In the genomic region with DNA sequence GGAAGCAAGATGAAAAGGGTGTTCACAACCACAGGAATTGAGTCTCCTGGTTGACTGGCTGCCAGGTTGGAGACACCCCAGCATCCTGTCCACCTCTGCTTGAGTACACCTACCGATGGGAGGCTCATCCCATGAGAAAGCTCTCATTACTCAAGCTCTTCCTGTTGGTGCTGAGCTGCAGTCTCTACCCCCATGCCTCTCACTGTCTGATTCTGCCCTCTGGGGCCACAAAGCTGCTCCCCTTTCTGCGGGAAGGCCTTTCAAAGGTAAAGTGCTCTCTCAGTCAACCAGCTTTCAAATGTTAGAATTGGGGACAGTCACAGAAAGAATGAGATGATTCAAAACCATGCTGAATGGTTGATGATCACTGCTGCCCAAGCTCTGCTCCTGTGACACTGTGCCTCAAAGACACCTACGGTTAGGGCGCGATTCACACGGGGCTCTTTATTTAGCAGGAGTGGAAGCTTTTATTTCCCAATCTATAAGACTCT, we compare ENCODE assay signal across 20 cellular contexts.
A peak's percentile ranks its signal among the peaks of the same experiment; 100 is the strongest.
DNase-seq lines count a peak whose midpoint lies in the region; ATAC-seq, FAIRE-seq and TF ChIP-seq lines count a peak whose summit lies in the region.
"Had no signal": no experiment of that assay in that cellular context is flagged by ENCODE, and none has a peak within 500 bp of the region (broad histone marks: within the 10 kb centered on the region; RNA-seq: fewer than 3 reads in every experiment).

No MANE protein-coding gene starts in this region.

- ATAC-seq in GM21717 (IDR thresholded peaks at IDR 0.05; ENCODE audit: unreplicated experiment) (no peak), GM21723 (IDR thresholded peaks at IDR 0.05; ENCODE audit: unreplicated experiment) (no peak), HG02759 (IDR thresholded peaks at IDR 0.05; ENCODE audit: unreplicated experiment) (no peak)
- ATAC-seq: left cardiac atrium had no signal

- TF ChIP-seq POLR2A in GM12891 (IDR thresholded peaks at IDR 0.05; ENCODE audit: low read depth, low read length), result no peak

- peak; percentile 93 for FAIRE-seq in GM12891 (lab: Jason Lieb, UNC)
- FAIRE-seq: TTC549 had no signal

- H3K36me3 Mint-ChIP-seq in activated T-cell treated with anti-CD3 and anti-CD28 coated beads, Interleukin-2, amount 50 U/mL, for 24 hours (ENCODE audit: low read depth), result no peaks in the 10 kb centered on the region
- no peaks in the 10 kb centered on the region for H3K36me3 Mint-ChIP-seq in activated T-helper 2 cell treated with anti-CD3 and anti-CD28 coated beads, Interferon-gamma antibody, Interleukin-2, Interleukin-4, amounts not matched to agents 10 μg/mL and 5 μg/mL and 100 μg/mL, durations not matched to agents 14 hours and 24 hours and 36 hours (ENCODE audit: low read depth)
- H3K36me3 Mint-ChIP-seq: CD8-positive, alpha-beta memory T cell had no signal

- no peak overlapping the region for H3K4me3 ChIP-seq in osteoblast (ENCODE audit: insufficient read depth, low read length)
- H3K4me3 ChIP-seq: GM23248, skin epidermis, vagina had no signal

- H3K4me1 ChIP-seq in osteoblast (ENCODE audit: insufficient read depth, low read length), result peaks cover 12% of the 10 kb centered on the region

- H4K20me1 ChIP-seq in osteoblast (ENCODE audit: insufficient read depth, low read length), result no peaks in the 10 kb centered on the region

- intact Hi-C loops in activated T-helper 2 cell treated with anti-CD3 and anti-CD28 coated beads, Interferon-gamma antibody, Interleukin-2, Interleukin-4, amounts not matched to agents 10 μg/mL and 5 μg/mL and 100 μg/mL, durations not matched to agents 14 hours and 24 hours and 36 hours (cut with micrococcal nuclease), result loop anchor here (2.0 kb wide), 1 partner anchor 14 kb away; no protein-coding TSS in a partner anchor

- H3K4me2 ChIP-seq in osteoblast (ENCODE audit: insufficient read depth, low read length), result no peak overlapping the region

- peak overlapping the region; percentile 23 for H3K27ac Mint-ChIP-seq in activated T-cell treated with anti-CD3 and anti-CD28 coated beads, Interleukin-2, amount 50 U/mL, for 24 hours
- H3K27ac Mint-ChIP-seq in activated T-helper 2 cell treated with anti-CD3 and anti-CD28 coated beads, Interferon-gamma antibody, Interleukin-2, Interleukin-4, amounts not matched to agents 10 μg/mL and 5 μg/mL and 100 μg/mL, durations not matched to agents 14 hours and 24 hours and 36 hours, result peak overlapping the region; percentile 58
- H3K27ac Mint-ChIP-seq: nephron progenitor cell had no signal

- H3K27me3 ChIP-seq in osteoblast (ENCODE audit: insufficient read depth, low read length), result no peaks in the 10 kb centered on the region
- H3K27me3 ChIP-seq: vagina had no signal

- H3K79me2 ChIP-seq in osteoblast (ENCODE audit: insufficient read depth, low read length), result no peaks in the 10 kb centered on the region

- H3K4me3 Mint-ChIP-seq in activated T-cell treated with anti-CD3 and anti-CD28 coated beads, Interleukin-2, amount 50 U/mL, for 24 hours, result no peak overlapping the region
- no peak overlapping the region for H3K4me3 Mint-ChIP-seq in activated T-helper 2 cell treated with anti-CD3 and anti-CD28 coated beads, Interferon-gamma antibody, Interleukin-2, Interleukin-4, amounts not matched to agents 10 μg/mL and 5 μg/mL and 100 μg/mL, durations not matched to agents 14 hours and 24 hours and 36 hours (ENCODE audit: low read depth)
- H3K4me3 Mint-ChIP-seq: CD8-positive, alpha-beta memory T cell; nephron progenitor cell had no signal

- H3K9me3 Mint-ChIP-seq in activated T-cell treated with anti-CD3 and anti-CD28 coated beads, Interleukin-2, amount 50 U/mL, for 24 hours, result no peaks in the 10 kb centered on the region
- H3K9me3 Mint-ChIP-seq in activated T-helper 2 cell treated with anti-CD3 and anti-CD28 coated beads, Interferon-gamma antibody, Interleukin-2, Interleukin-4, amounts not matched to agents 10 μg/mL and 5 μg/mL and 100 μg/mL, durations not matched to agents 14 hours and 24 hours and 36 hours, result no peaks in the 10 kb centered on the region
- H3K9me3 Mint-ChIP-seq: CD8-positive, alpha-beta memory T cell; nephron progenitor cell had no signal

- no peaks in the 10 kb centered on the region for H3K27me3 Mint-ChIP-seq in activated T-cell treated with anti-CD3 and anti-CD28 coated beads, Interleukin-2, amount 50 U/mL, for 24 hours
- H3K27me3 Mint-ChIP-seq in activated T-helper 2 cell treated with anti-CD3 and anti-CD28 coated beads, Interferon-gamma antibody, Interleukin-2, Interleukin-4, amounts not matched to agents 10 μg/mL and 5 μg/mL and 100 μg/mL, durations not matched to agents 14 hours and 24 hours and 36 hours (ENCODE audit: low read depth), result no peaks in the 10 kb centered on the region
- H3K27me3 Mint-ChIP-seq: CD8-positive, alpha-beta memory T cell had no signal

- DNase-seq in activated T-cell treated with anti-CD3 and anti-CD28 coated beads, Interleukin-2, amount 50 U/mL, for 24 hours, result no peak
- no peak for DNase-seq in activated T-cell treated with anti-CD3 and anti-CD28 coated beads, Interleukin-2, amount 50 U/mL, for 1 hour
- DNase-seq in GM12891 (ENCODE audit: insufficient read length, low spot score), result no peak
- no peak for DNase-seq in activated T-helper 2 cell treated with anti-CD3 and anti-CD28 coated beads, Interferon-gamma antibody, Interleukin-2, Interleukin-4, amounts not matched to agents 10 μg/mL and 5 μg/mL and 100 μg/mL, durations not matched to agents 14 hours and 24 hours and 36 hours (ENCODE audit: low spot score)
- peak; percentile 43 for DNase-seq in osteoblast (ENCODE audit: insufficient read length, low spot score, missing footprints)
- DNase-seq: activated CD4-positive, alpha-beta T cell treated with anti-CD3 and anti-CD28 coated beads, Interleukin-2, amount 50 U/mL, for 4 hours; amygdala; CD8-positive, alpha-beta memory T cell; effector memory CD4-positive, alpha-beta T cell; GM23248; left cardiac atrium; NCI-H526 treated with DMSO at 0.1 percent for 48 hours; nephron progenitor cell; stimulated activated CD4-positive, alpha-beta T cell treated with anti-CD3 and anti-CD28 coated beads, Interleukin-4, amount 100 ng/mL, for 4 hours had no signal

- peaks cover 30% of the 10 kb centered on the region for H3K4me1 Mint-ChIP-seq in activated T-cell treated with anti-CD3 and anti-CD28 coated beads, Interleukin-2, amount 50 U/mL, for 24 hours (ENCODE audit: low read depth)
- H3K4me1 Mint-ChIP-seq in activated T-helper 2 cell treated with anti-CD3 and anti-CD28 coated beads, Interferon-gamma antibody, Interleukin-2, Interleukin-4, amounts not matched to agents 10 μg/mL and 5 μg/mL and 100 μg/mL, durations not matched to agents 14 hours and 24 hours and 36 hours (ENCODE audit: low read depth), result peaks cover 25% of the 10 kb centered on the region

- H3K27ac ChIP-seq in osteoblast (ENCODE audit: low read depth, low read length), result no peak overlapping the region
- H3K27ac ChIP-seq: GM23248, skin epidermis, vagina had no signal

- no peaks in the 10 kb centered on the region for H3K9me3 ChIP-seq in osteoblast (ENCODE audit: low read depth, low read length)
- H3K9me3 ChIP-seq: vagina had no signal

- no peak for TF ChIP-seq CTCF in osteoblast (IDR thresholded peaks at IDR 0.05; ENCODE audit: extremely low read depth, low read depth, low read length)

- H3K36me3 ChIP-seq in osteoblast (ENCODE audit: insufficient read depth, low read length), result no peaks in the 10 kb centered on the region
- H3K36me3 ChIP-seq: vagina had no signal

- H2AFZ ChIP-seq in osteoblast (ENCODE audit: low read length), result no peak overlapping the region
- H2AFZ ChIP-seq: GM23248 had no signal

TF ChIP-seq in GM12891, 5 proteins besides CTCF, POLR2A, EP300 and RAD21:
- TF ChIP-seq SPI1 (IDR thresholded peaks at IDR 0.05; ENCODE audit: low read depth, low read length) (no peak), TAF1 (IDR thresholded peaks at IDR 0.05; ENCODE audit: low read depth, low read length) (no peak), POLR2AphosphoS5 (IDR thresholded peaks at IDR 0.05; ENCODE audit: low read depth, low read length) (no peak), PAX5 (IDR thresholded peaks at IDR 0.05; ENCODE audit: insufficient read depth, low read length, severe bottlenecking) (no peak), POU2F2 (IDR thresholded peaks at IDR 0.05; ENCODE audit: low read depth, low read length) (no peak)
